ENCODE assay signal across 18 cellular contexts in genomic region chr20:37389844-37390275, GRCh38. TPM values are rescaled to one million over a fixed set of nuclear protein-coding genes. Genes with fewer than 3 reads are reported as not detected.
DNase-seq lines count a peak whose midpoint lies in the region; ATAC-seq and TF ChIP-seq lines count a peak whose summit lies in the region.
"Had no signal": no experiment of that assay in that cellular context is flagged by ENCODE, and none has a peak within 500 bp of the region (broad histone marks: within the 10 kb centered on the region; RNA-seq: fewer than 3 reads in every experiment).

No MANE protein-coding gene starts in this region.

- H3K36me3 ChIP-seq in HCT116 (ENCODE audit: control insufficient read depth in 1 of 2, insufficient read depth in 2 of 2, low read length in 2 of 2) (peaks cover 0 to 12% of the 10 kb centered on the region in 2 experiments; a peak in 2 of 4 replicates), brain microvascular endothelial cell (replicated peaks) (peaks cover 4% of the 10 kb centered on the region), right lobe of liver (no peaks in the 10 kb centered on the region), uterus (no peaks in the 10 kb centered on the region)

- H3K4me2 ChIP-seq in HCT116 (ENCODE audit: low read length), result no peak overlapping the region

- RAD21 ChIA-PET in HCT116 (lab: Charles Lee; ENCODE audit: low non-redundant PET in 1 of 2, low total read pairs in 2 of 2, uncharacterized antibody in 2 of 2, unreplicated experiment in 2 of 2), result no interaction called here

- H3K27me3 ChIP-seq in HCT116 (ENCODE audit: insufficient read depth, low read length) (no peaks in the 10 kb centered on the region), brain microvascular endothelial cell (replicated peaks) (no peaks in the 10 kb centered on the region), right lobe of liver (no peaks in the 10 kb centered on the region), uterus (no peaks in the 10 kb centered on the region)

- no CpG with 5 or more reads among the region's 6 CpGs for WGBS in right lobe of liver (ENCODE audit: insufficient coverage, low coverage, low lambda C conversion rate, missing lambda C conversion rate)

- H3K4me1 ChIP-seq in HCT116 (ENCODE audit: control insufficient read depth in 1 of 2, insufficient read depth in 2 of 2, low read length in 2 of 2), result peaks cover 0 to 6% of the 10 kb centered on the region in 2 experiments; a peak in 1 of 4 replicates
- H3K4me1 ChIP-seq in right lobe of liver, result peaks cover 0 to 12% (median 0%) of the 10 kb centered on the region in 4 donors
- no peaks in the 10 kb centered on the region for H3K4me1 ChIP-seq in uterus

- POLR2A ChIA-PET in HCT116 (lab: Charles Lee), result no interaction called here

- no peak for DNase-seq in HCT116 (ENCODE audit: low read depth, low spot score)
- no peak for DNase-seq in brain microvascular endothelial cell
- DNase-seq in right lobe of liver, result peak in 2 of 3 donors; percentile 5 to 28
- no peak for DNase-seq in SHP77 treated with DMSO at 0.1 percent for 48 hours (lab: John Stamatoyannopoulos, UW)
- no peak for DNase-seq in uterus
- DNase-seq in cerebellum (ENCODE audit: low spot score), result no peak
- DNase-seq in KG1 (lab: John Stamatoyannopoulos, UW), result no peak
- DNase-seq: activated B cell treated with CpG ODN at 0.5 μM for 24 hours; GM23248; naive B cell; NCI-H187 treated with DMSO at 0.1 percent for 48 hours; NK-92 treated with Interleukin-12 subunit alpha and Interleukin-12 subunit beta, amount 100 ng/mL, for 24 hours; Right ventricle myocardium superior; stimulated activated CD4-positive, alpha-beta T cell treated with anti-CD3 and anti-CD28 coated beads, Interleukin-4, amount 100 ng/mL, for 24 hours; T-helper 2 cell had no signal

- intact Hi-C loops in HCT116 (cut with micrococcal nuclease), result no loop called here
- intact Hi-C loops in right lobe of liver (cut with DNase I), result loop anchor here (5.0 to 10.0 kb wide), 3 partner anchors 118 to 137 kb away; partner anchors contain the start of genes BLCAP (in 2 of the 2) and NNAT (in 1 of the 2)
- intact Hi-C loops in uterus (cut with DNase I; ENCODE audit: low total_unique reads), result loop anchor here (10.0 kb wide), 1 partner anchor 135 kb away; the partner anchor contains the start of genes BLCAP and NNAT

- no peak for TF ChIP-seq POLR2A in HCT116 (IDR thresholded peaks at IDR 0.05; ENCODE audit: borderline replicate concordance, extremely low read depth, insufficient read depth, insufficient read length)
- no peak for TF ChIP-seq POLR2A in right lobe of liver (IDR thresholded peaks at IDR 0.05)
- no peak for TF ChIP-seq POLR2A in uterus (IDR thresholded peaks at IDR 0.05)

- no peak for TF ChIP-seq RAD21 in HCT116 (IDR thresholded peaks at IDR 0.05; ENCODE audit: low read depth)

- H4K20me1 ChIP-seq in HCT116 (ENCODE audit: insufficient read depth), result no peaks in the 10 kb centered on the region

- no peaks in the 10 kb centered on the region for H3K9me2 ChIP-seq in HCT116 (ENCODE audit: insufficient read depth)

- in situ Hi-C loops in brain microvascular endothelial cell (cut with HindIII; ENCODE audit: low pct_ligation_motif_present, low sequenced_read_pairs), result no loop called here

- no peak overlapping the region for H3K9ac ChIP-seq in HCT116 (ENCODE audit: low read length)
- H3K9ac ChIP-seq: GM23248 had no signal

- CTCF ChIA-PET in HCT116 (lab: Charles Lee), result no interaction called here

- no peaks in the 10 kb centered on the region for H3K79me2 ChIP-seq in HCT116 (ENCODE audit: insufficient read depth, low read length)

- H3K9me3 ChIP-seq in HCT116 (ENCODE audit: control insufficient read depth in 1 of 2, insufficient read depth in 1 of 2, low read depth in 1 of 2, low read length in 2 of 2) (no peaks in the 10 kb centered on the region), right lobe of liver (no peaks in the 10 kb centered on the region), uterus (no peaks in the 10 kb centered on the region)

- TF ChIP-seq CTCF in GM12872 (IDR thresholded peaks at IDR 0.05; ENCODE audit: insufficient read depth, low read depth, low read length) (peak; percentile 21; the same call in 1 of the 3 replicates), HCT116 (IDR thresholded peaks at IDR 0.05 in 2 of 3, conservative IDR thresholded peaks at IDR 0.05 in 1 of 3; ENCODE audit: borderline replicate concordance in 1 of 3, insufficient read depth in 1 of 3, low read depth in 2 of 3, low read length in 2 of 3) (peak in 2 of 3 experiments; percentile 23 to 52; a peak in 3 of 6 replicates), brain microvascular endothelial cell (IDR thresholded peaks at IDR 0.05; ENCODE audit: low read depth, low read length, missing control alignments) (peak; percentile 27), right lobe of liver (IDR thresholded peaks at IDR 0.05) (no peak), uterus (IDR thresholded peaks at IDR 0.05) (no peak)

- no TSS peak for BruUV-seq in HCT116 (replicated peaks; lab: Mats Ljungman, UMichigan)

- no peak for ATAC-seq in HCT116
- no peak for ATAC-seq in right lobe of liver

- H3K4me3 ChIP-seq in HCT116 (replicated peaks in 1 of 2; ENCODE audit: low read depth in 1 of 2, low read length in 2 of 2) (no peak overlapping the region), brain microvascular endothelial cell (ENCODE audit: low read depth, low read length) (no peak overlapping the region), right lobe of liver (no peak overlapping the region), uterus (no peak overlapping the region)
- H3K4me3 ChIP-seq: GM23248, lung, skin epidermis had no signal

- no peak overlapping the region for H2AFZ ChIP-seq in HCT116 (ENCODE audit: low read depth, low read length, poor library complexity, severe bottlenecking)
- H2AFZ ChIP-seq: GM23248 had no signal

- H3K27ac ChIP-seq in HCT116 (ENCODE audit: low read depth, low read length), result no peak overlapping the region
- H3K27ac ChIP-seq in brain microvascular endothelial cell, result no peak overlapping the region
- no peak overlapping the region for H3K27ac ChIP-seq in right lobe of liver
- no peak overlapping the region for H3K27ac ChIP-seq in uterus
- H3K27ac ChIP-seq: GM23248, skin epidermis had no signal

TF ChIP-seq in HCT116, 20 proteins besides CTCF, POLR2A, EP300 and RAD21:
- TF ChIP-seq SRF (IDR thresholded peaks at IDR 0.05; ENCODE audit: low read depth), result no peak
- no peak for TF ChIP-seq EGR1 (IDR thresholded peaks at IDR 0.05; ENCODE audit: low read depth)
- TF ChIP-seq EZH2phosphoT487 (IDR thresholded peaks at IDR 0.05; ENCODE audit: borderline replicate concordance), result no peak
- no peak for TF ChIP-seq MAX (IDR thresholded peaks at IDR 0.05)
- TF ChIP-seq YY1 (IDR thresholded peaks at IDR 0.05; ENCODE audit: extremely low read depth, insufficient replicate concordance, low read depth, low read length), result no peak
- TF ChIP-seq CEBPB (IDR thresholded peaks at IDR 0.05; ENCODE audit: low read depth), result no peak
- TF ChIP-seq CBX3 (IDR thresholded peaks at IDR 0.05; ENCODE audit: low read depth), result no peak; the same call in 1 of the 2 replicates
- no peak for TF ChIP-seq SP1 (IDR thresholded peaks at IDR 0.05; ENCODE audit: low read depth)
- no peak for TF ChIP-seq ELF1 (IDR thresholded peaks at IDR 0.05; ENCODE audit: borderline replicate concordance, low read depth)
- no peak for TF ChIP-seq POLR2AphosphoS5 (IDR thresholded peaks at IDR 0.05; ENCODE audit: low read depth, low read length)
- no peak for TF ChIP-seq SIN3A (IDR thresholded peaks at IDR 0.05; ENCODE audit: low read depth)
- no peak for TF ChIP-seq ATF3 (IDR thresholded peaks at IDR 0.05)
- no peak for TF ChIP-seq JUND (IDR thresholded peaks at IDR 0.05)
- TF ChIP-seq FOSL1 (IDR thresholded peaks at IDR 0.05; ENCODE audit: low read depth), result no peak
- no peak for TF ChIP-seq ZFX (IDR thresholded peaks at IDR 0.05)
- TF ChIP-seq ZNF274 (IDR thresholded peaks at IDR 0.05; ENCODE audit: low read depth, low read length), result no peak
- no peak for TF ChIP-seq TCF7L2 (IDR thresholded peaks at IDR 0.05; ENCODE audit: borderline replicate concordance, extremely low read depth, insufficient read depth, insufficient read length)
TF ChIP-seq in HCT116: peak in this region for 0.

RNA-seq across cellular contexts. Expression of gene SRC, which starts 43.9 kb away (rescaled TPM):
- total RNA-seq in HCT116 (2021; ENCODE audit: unreplicated experiment) (42.3 TPM), right lobe of liver (10 to 100 TPM in 4 of 6 experiments, 1 to 10 TPM in 2; 3.1 to 17.3 (median 11.2) TPM), uterus (100 to 1,000 TPM in 1 of 4 donors, 10 to 100 TPM in 3; 25.0 to 110 (median 34.1) TPM), cerebellum (29.4 TPM)
- polyA plus RNA-seq in HCT116 (2012), result 35.9 and 36.5 TPM in 2 replicates

Comparison
In these comparisons a context has a peak if more than half of its experiments do, and no peak if none do; other contexts are left out.
1. CTCF ChIP-seq: peak in GM12872 (single experiment), HCT116 (2 of 3) and brain microvascular endothelial cell (single experiment); none in right lobe of liver (0 of 4) and uterus (0 of 4).
2. DNase-seq: peak in right lobe of liver (2 of 3); none in HCT116 (single experiment), brain microvascular endothelial cell (single experiment), SHP77 treated with DMSO at 0.1 percent for 48 hours (single experiment), uterus (0 of 2), cerebellum (single experiment) and KG1 (single experiment).